27 cellular contexts compared by ENCODE assay signal in the genomic region with DNA sequence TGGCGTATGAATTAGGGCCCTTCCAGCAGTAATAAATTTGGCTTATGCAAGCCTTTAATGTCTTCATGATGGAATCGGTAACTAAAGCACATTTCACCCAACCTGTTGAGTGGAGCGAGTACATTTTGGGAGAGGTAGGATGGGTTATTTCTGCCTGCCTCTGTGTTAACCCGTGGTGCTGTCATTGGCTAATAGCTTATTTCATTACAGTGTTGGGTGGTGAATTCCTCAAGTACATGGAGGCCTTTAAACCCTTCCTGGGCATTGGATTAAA. TPM values are rescaled to one million over a fixed set of nuclear protein-coding genes. Genes with fewer than 3 reads are reported as not detected.
"Had no signal": no experiment of that assay in that cellular context is flagged by ENCODE, and none has a peak within 500 bp of the region (broad histone marks: within the 10 kb centered on the region; RNA-seq: fewer than 3 reads in every experiment).

No MANE protein-coding gene starts in this region.

- H3K4me3 ChIP-seq: MG63, SJCRH30 had no signal

- H3K4me1 ChIP-seq: SJCRH30 had no signal

- ATAC-seq: activated CD8-positive, alpha-beta memory T cell treated with anti-CD3 and anti-CD28 coated beads, Interleukin-2, amount 10 ng/mL, durations not matched to agents 7 days and 5 days had no signal

- H3K27ac ChIP-seq: brain microvascular endothelial cell, SJCRH30, WERI-Rb-1 had no signal

- H3K9me3 ChIP-seq: MG63, SJCRH30, SK-N-SH had no signal

- DNase-seq: activated CD4-positive, alpha-beta T cell treated with anti-CD3 and anti-CD28 coated beads for 36 hours; activated CD4-positive, alpha-beta T cell treated with anti-CD3 and anti-CD28 coated beads, Interleukin-2, amount 50 U/mL, for 1 hour; activated CD8-positive, alpha-beta memory T cell treated with anti-CD3 and anti-CD28 coated beads, Interleukin-2, amount 10 ng/mL, durations not matched to agents 7 days and 5 days; activated gamma-delta T cell treated with Interleukin-2 at 50 U/mL for 16 hours; activated naive CD4-positive, alpha-beta T cell treated with anti-CD3 and anti-CD28 coated beads, Interleukin-2, amount 10 ng/mL, durations not matched to agents 7 days and 5 days; activated naive CD8-positive, alpha-beta T cell treated with anti-CD3 and anti-CD28 coated beads for 36 hours; activated T-cell treated with anti-CD3 and anti-CD28 coated beads, Interleukin-2, amount 50 U/mL, for 48 hours; brain microvascular endothelial cell; cerebellar nuclear complex; MG63; MV-4-11; NCI-H1092 treated with DMSO at 0.1 percent for 48 hours; NCI-H1417 treated with DMSO at 0.1 percent for 48 hours; NCI-H1694; NCI-H2029; NCI-H2107; NCI-H2171 treated with DMSO at 0.1 percent for 48 hours; NCI-H226; NCI-H526; NCI-H82; SJCRH30; SK-N-SH; T-helper 1 cell; WERI-Rb-1 had no signal

- H3K4me2 ChIP-seq: SK-N-SH had no signal

- H3K27me3 ChIP-seq: brain microvascular endothelial cell, MG63, SJCRH30 had no signal

RNA-seq across cellular contexts. Expression of gene TBX21, which starts 56.9 kb away (rescaled TPM):
- total RNA-seq: NCI-H460, OCI-LY7, RPMI7951, SJCRH30 had no signal
- polyA plus RNA-seq: SK-N-SH had no signal
